Comparison of ENCODE assay signal across 8 cellular contexts in genomic region chr14:37232907-37233481, GRCh38. TPM values are rescaled to one million over a fixed set of nuclear protein-coding genes. Genes with fewer than 3 reads are reported as not detected.
DNase-seq lines count a peak whose midpoint lies in the region; ATAC-seq and TF ChIP-seq lines count a peak whose summit lies in the region.

No MANE protein-coding gene starts in this region.

- no peaks in the 10 kb centered on the region for H3K36me3 ChIP-seq in right lobe of liver

- H3K4me1 Mint-ChIP-seq in MCF 10A (ENCODE audit: insufficient read depth, unreplicated experiment) = no peaks in the 10 kb centered on the region

- BruUV-seq in MCF 10A (replicated peaks; lab: Mats Ljungman, UMichigan) = no TSS peak

- H3K4me3 Mint-ChIP-seq in MCF 10A (ENCODE audit: unreplicated experiment) = no peak overlapping the region

- TF ChIP-seq CTCF in MCF 10A (IDR thresholded peaks at IDR 0.05; ENCODE audit: unreplicated experiment) (peak; percentile 55), right lobe of liver (IDR thresholded peaks at IDR 0.05) (peak; percentile 57 to 68 (median 64))

- H3K4me3 ChIP-seq in right lobe of liver = no peak overlapping the region

- CTCF ChIA-PET in MCF 10A (lab: Yijun Ruan, JAX) = interaction anchor here (0.6 to 6.1 kb wide), 24 partner anchors 10 to 1386 kb away, joined by 3 to 116 read pairs (median 4); partner anchors contain the start of gene MIPOL1

- 6% methylated on average over 1 of the region's 1 CpG for WGBS in right lobe of liver (ENCODE audit: insufficient coverage, low coverage, low lambda C conversion rate, missing lambda C conversion rate)

- H3K27me3 ChIP-seq in right lobe of liver = no peaks in the 10 kb centered on the region

- POLR2A ChIA-PET in MCF 10A (lab: Yijun Ruan, JAX) = interaction anchor here (0.7 to 1.6 kb wide), 4 partner anchors 36 to 572 kb away, joined by 3 to 7 read pairs (median 4); partner anchors contain the start of genes MIPOL1, PAX9 and SLC25A21

- intact Hi-C loops in MCF 10A (cut with micrococcal nuclease) (loop anchor here (1.0 to 5.0 kb wide), 4 partner anchors 61 to 639 kb away; partner anchors contain the start of gene SLC25A21), right lobe of liver (cut with DNase I) (no loop called here), sciatic nerve (cut with DNase I) (no loop called here)

- H3K27ac ChIP-seq in right lobe of liver = no peak overlapping the region

- ATAC-seq in HG02870 (IDR thresholded peaks at IDR 0.05; ENCODE audit: unreplicated experiment) (peak; percentile 55), right lobe of liver (peak; percentile 74 to 87 (median 84)), HG03139 (IDR thresholded peaks at IDR 0.05; ENCODE audit: unreplicated experiment) (no peak), sciatic nerve (no peak)

- no peaks in the 10 kb centered on the region for H3K9me3 Mint-ChIP-seq in MCF 10A (ENCODE audit: unreplicated experiment)

- DNase-seq in Daoy (ENCODE audit: low read depth) (peak; percentile 66), NCI-H226 (peak; percentile 3), MCF 10A (ENCODE audit: unreplicated experiment) (peak; percentile 78), right lobe of liver (no peak), ureter (ENCODE audit: low spot score) (no peak), sciatic nerve (ENCODE audit: low spot score) (no peak)

- H3K9me3 ChIP-seq in right lobe of liver = no peaks in the 10 kb centered on the region

- H3K27ac Mint-ChIP-seq in MCF 10A (ENCODE audit: low read depth, unreplicated experiment) = no peak overlapping the region

- no peaks in the 10 kb centered on the region for H3K4me1 ChIP-seq in right lobe of liver

- no peaks in the 10 kb centered on the region for H3K36me3 Mint-ChIP-seq in MCF 10A (ENCODE audit: insufficient read depth, unreplicated experiment)

- no peaks in the 10 kb centered on the region for H3K27me3 Mint-ChIP-seq in MCF 10A (ENCODE audit: insufficient read depth, unreplicated experiment)

- TF ChIP-seq POLR2A in right lobe of liver (IDR thresholded peaks at IDR 0.05) = no peak

RNA-seq across cellular contexts. Expression of gene MIPOL1, which starts 35.3 kb away (rescaled TPM):
- total RNA-seq in Daoy (2014; rRNA removed; shearing (Covaris generic)) = 16.0 and 28.0 TPM in 2 replicates
- total RNA-seq in MCF 10A (2022) (16.0 and 16.3 TPM in 2 replicates), right lobe of liver (1 to 10 TPM; 3.0 to 5.7 (median 4.0) TPM), ureter (30.8 TPM), sciatic nerve (25.8 TPM)

Comparison
In these comparisons a context has a peak if more than half of its experiments do, and no peak if none do; other contexts are left out.
1. DNase-seq: peak in Daoy (single experiment), NCI-H226 (single experiment) and MCF 10A (single experiment); none in right lobe of liver (0 of 3), ureter (single experiment) and sciatic nerve (single experiment).
2. ATAC-seq: peak in HG02870 (single experiment) and right lobe of liver (4 of 4); none in HG03139 (single experiment) and sciatic nerve (single experiment).